Comparison of ENCODE assay signal across 1 cellular context in the genomic region with DNA sequence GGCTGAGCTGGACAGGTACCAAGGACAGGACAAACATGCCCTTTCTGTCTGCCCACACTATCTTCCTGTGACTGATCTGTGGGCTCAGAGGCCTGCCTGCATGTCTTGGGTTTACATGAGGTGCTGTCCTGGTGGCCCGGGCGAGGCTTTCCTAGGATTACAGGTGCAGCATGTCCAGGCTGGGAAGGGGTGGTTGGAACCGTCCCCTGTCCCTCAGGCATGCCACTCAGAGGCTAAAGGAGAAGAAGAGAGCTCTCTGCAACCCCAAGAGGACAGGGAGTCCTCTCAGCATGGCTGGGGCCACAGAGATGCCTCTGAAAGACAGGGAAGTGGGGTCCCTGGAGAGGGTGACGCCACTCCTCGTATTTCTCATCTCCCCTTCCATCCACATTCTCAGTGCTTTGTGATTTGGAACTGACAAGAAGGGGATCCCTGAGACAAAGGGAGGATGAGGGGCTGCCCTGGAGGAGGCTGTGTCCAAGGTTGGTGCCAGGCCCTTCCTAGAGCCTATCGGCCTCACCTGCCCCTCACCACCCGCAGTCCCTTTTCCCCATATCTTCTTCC.
TF ChIP-seq lines count a peak whose summit lies in the region.

No MANE protein-coding gene starts in this region.

TF ChIP-seq in SK-N-SH treated with all-trans-retinoic acid at 6 μM for 48 hours, 23 proteins besides CTCF, POLR2A, EP300 and RAD21 (continued from another document):
- TF ChIP-seq, protein P1, sequence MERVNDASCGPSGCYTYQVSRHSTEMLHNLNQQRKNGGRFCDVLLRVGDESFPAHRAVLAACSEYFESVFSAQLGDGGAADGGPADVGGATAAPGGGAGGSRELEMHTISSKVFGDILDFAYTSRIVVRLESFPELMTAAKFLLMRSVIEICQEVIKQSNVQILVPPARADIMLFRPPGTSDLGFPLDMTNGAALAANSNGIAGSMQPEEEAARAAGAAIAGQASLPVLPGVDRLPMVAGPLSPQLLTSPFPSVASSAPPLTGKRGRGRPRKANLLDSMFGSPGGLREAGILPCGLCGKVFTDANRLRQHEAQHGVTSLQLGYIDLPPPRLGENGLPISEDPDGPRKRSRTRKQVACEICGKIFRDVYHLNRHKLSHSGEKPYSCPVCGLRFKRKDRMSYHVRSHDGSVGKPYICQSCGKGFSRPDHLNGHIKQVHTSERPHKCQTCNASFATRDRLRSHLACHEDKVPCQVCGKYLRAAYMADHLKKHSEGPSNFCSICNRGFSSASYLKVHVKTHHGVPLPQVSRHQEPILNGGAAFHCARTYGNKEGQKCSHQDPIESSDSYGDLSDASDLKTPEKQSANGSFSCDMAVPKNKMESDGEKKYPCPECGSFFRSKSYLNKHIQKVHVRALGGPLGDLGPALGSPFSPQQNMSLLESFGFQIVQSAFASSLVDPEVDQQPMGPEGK (CRISPR knock-in tag; IDR thresholded peaks at IDR 0.05; ENCODE audit: borderline replicate concordance): no peak
- TF ChIP-seq ZNF565 (CRISPR knock-in tag; conservative IDR thresholded peaks at IDR 0.05; ENCODE audit: low read depth): no peak
- TF ChIP-seq CSRNP3 (CRISPR knock-in tag; IDR thresholded peaks at IDR 0.05): no peak
- TF ChIP-seq ARNTL (CRISPR knock-in tag; IDR thresholded peaks at IDR 0.05; ENCODE audit: borderline replicate concordance, low read depth): no peak
- no peak for TF ChIP-seq GLIS3 (CRISPR knock-in tag; IDR thresholded peaks at IDR 0.05)
- TF ChIP-seq TSHZ2 (CRISPR knock-in tag; IDR thresholded peaks at IDR 0.05): no peak
- no peak for TF ChIP-seq TOX (CRISPR knock-in tag; IDR thresholded peaks at IDR 0.05; ENCODE audit: borderline replicate concordance)
